1 cellular context compared by ENCODE assay signal in the genomic region with DNA sequence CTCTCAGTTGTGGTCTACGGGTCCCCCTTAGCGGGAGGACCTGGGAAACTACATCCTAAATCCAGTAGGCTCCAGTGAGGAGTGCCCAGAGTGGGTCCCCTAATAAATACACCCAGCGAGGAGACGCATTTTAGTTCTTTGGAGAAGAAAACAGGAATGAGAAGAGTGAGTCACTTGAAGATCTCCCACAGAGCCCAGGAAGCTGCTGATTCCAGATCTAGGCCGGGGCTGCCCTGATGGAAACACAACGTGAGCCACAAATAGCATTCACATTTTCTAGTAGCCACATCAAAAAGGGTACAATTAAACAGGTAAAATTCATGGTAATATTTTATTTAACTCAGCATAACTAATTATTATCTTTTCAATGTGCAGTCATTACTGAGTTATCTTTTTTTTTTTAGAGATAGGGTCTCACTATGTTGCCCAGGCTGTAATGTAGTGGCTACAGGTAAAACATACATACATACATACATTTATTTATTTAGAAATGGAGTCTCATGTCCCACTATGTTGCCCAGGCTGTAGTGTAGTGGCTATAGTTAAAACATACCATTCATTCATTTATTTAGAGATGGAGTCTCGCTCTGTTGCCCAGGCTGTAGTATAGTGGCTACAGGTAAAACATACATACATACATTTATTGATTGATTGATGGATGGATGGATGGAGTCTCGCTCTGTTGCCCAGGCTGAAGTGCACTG.
TF ChIP-seq lines count a peak whose summit lies in the region.

No MANE protein-coding gene starts in this region.

TF ChIP-seq in HepG2, 621 proteins besides CTCF, POLR2A, EP300 and RAD21:
- TF ChIP-seq HOXA5 (CRISPR knock-in tag; IDR thresholded peaks at IDR 0.05) (no peak), ZNF121 (CRISPR knock-in tag; IDR thresholded peaks at IDR 0.05) (peak; percentile 81), KDM3A (CRISPR knock-in tag; IDR thresholded peaks at IDR 0.05; ENCODE audit: low read depth) (no peak), RBM22 (optimal IDR thresholded peaks at IDR 0.05; ENCODE audit: low read length) (peak; percentile 5)
